In the genomic region with DNA sequence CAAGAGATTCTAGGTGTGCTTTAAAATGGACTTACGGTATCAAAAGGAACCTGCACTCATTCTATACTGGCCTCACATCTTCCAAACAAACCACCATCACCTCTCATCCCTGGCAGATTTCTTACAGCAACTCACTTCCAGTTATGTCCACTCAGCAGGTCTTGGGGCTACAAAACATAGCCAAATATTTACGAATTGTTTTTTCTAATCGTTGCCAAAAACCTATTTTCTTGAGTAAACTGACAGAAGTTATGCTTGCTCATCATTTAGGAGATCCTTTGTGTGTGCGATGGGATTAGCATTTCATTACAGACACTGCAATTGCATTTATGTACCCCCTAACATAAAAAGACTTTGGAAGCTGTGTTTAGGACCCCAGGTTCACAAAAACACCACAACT, we compare ENCODE assay signal across 1 cellular context.
TF ChIP-seq lines count a peak whose summit lies in the region.

No MANE protein-coding gene starts in this region.

TF ChIP-seq in K562, 482 proteins besides CTCF, POLR2A, EP300 and RAD21 (continued from another document):
- TF ChIP-seq KAT7 (CRISPR knock-in tag; IDR thresholded peaks at IDR 0.05; ENCODE audit: borderline replicate concordance), result no peak
- no peak for TF ChIP-seq HDGF (IDR thresholded peaks at IDR 0.05)
- TF ChIP-seq ZNF507 (tag; conservative IDR thresholded peaks at IDR 0.05), result no peak
- no peak for TF ChIP-seq EHMT2 (IDR thresholded peaks at IDR 0.05)
- peak; percentile 41; the same call in 1 of the 2 replicates for TF ChIP-seq MAFG (tag; conservative IDR thresholded peaks at IDR 0.05)
- no peak for TF ChIP-seq ATF1 (CRISPR knock-in tag; IDR thresholded peaks at IDR 0.05)
- no peak for TF ChIP-seq ATF1 (tag; IDR thresholded peaks at IDR 0.05)
- TF ChIP-seq ZNF76 (CRISPR knock-in tag; IDR thresholded peaks at IDR 0.05; ENCODE audit: borderline replicate concordance), result no peak
- TF ChIP-seq TSC22D4 (tag; IDR thresholded peaks at IDR 0.05), result no peak
- no peak for TF ChIP-seq SPI1 (IDR thresholded peaks at IDR 0.05; ENCODE audit: borderline replicate concordance, low read depth, low read length)
- no peak for TF ChIP-seq TEAD4 (IDR thresholded peaks at IDR 0.05; ENCODE audit: low read length)
- no peak for TF ChIP-seq TEAD4 (CRISPR knock-in tag; IDR thresholded peaks at IDR 0.05; ENCODE audit: borderline replicate concordance)
- no peak for TF ChIP-seq POLR2AphosphoS5 (IDR thresholded peaks at IDR 0.05; ENCODE audit: control insufficient read depth, insufficient read depth, low read depth, low read length)
- no peak for TF ChIP-seq HDAC3 (IDR thresholded peaks at IDR 0.05; ENCODE audit: borderline replicate concordance, partially characterized antibody)
- no peak for TF ChIP-seq ADNP (tag; IDR thresholded peaks at IDR 0.05)
- peak; percentile 56 for TF ChIP-seq ZNF316 (IDR thresholded peaks at IDR 0.05)
- TF ChIP-seq ZNF232 (CRISPR knock-in tag; IDR thresholded peaks at IDR 0.05), result no peak
